In genomic region chr14:54902521-54903420, GRCh38 we compare ENCODE assay signal across 8 cellular contexts. TPM values are rescaled to one million over a fixed set of nuclear protein-coding genes. Genes with fewer than 3 reads are reported as not detected.
DNase-seq lines count a peak whose midpoint lies in the region; ATAC-seq and TF ChIP-seq lines count a peak whose summit lies in the region.

A gene with protein sequence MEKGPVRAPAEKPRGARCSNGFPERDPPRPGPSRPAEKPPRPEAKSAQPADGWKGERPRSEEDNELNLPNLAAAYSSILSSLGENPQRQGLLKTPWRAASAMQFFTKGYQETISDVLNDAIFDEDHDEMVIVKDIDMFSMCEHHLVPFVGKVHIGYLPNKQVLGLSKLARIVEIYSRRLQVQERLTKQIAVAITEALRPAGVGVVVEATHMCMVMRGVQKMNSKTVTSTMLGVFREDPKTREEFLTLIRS (minus strand): TSS chr14:54902826. CDS start chr14:54902663, 163 bp downstream.

- TF ChIP-seq CTCF in AG04450 (IDR thresholded peaks at IDR 0.05; ENCODE audit: low read depth, low read length): peak; percentile 34
- peak; percentile 21 for TF ChIP-seq CTCF in choroid plexus epithelial cell (conservative IDR thresholded peaks at IDR 0.05; ENCODE audit: low read depth, low read length)
- no peak for TF ChIP-seq CTCF in lower leg skin (IDR thresholded peaks at IDR 0.05)

- ATAC-seq in GM18867 (IDR thresholded peaks at IDR 0.05; ENCODE audit: unreplicated experiment): peak; percentile 88
- ATAC-seq in HG03097 (IDR thresholded peaks at IDR 0.05; ENCODE audit: low FRiP score, unreplicated experiment): peak; percentile 67

- intact Hi-C loops in lower leg skin (cut with DNase I; ENCODE audit: low total_unique reads): no loop called here

- peaks cover 30% of the 10 kb centered on the region for H3K27me3 ChIP-seq in AG04450 (ENCODE audit: control insufficient read depth, insufficient read depth, low read length)

- CTCF ChIA-PET in AG04450 (lab: Charles Lee): interaction anchor here (0.6 to 1.6 kb wide), 5 partner anchors 15 to 475 kb away, joined by 3 to 6 read pairs (median 4); no protein-coding TSS in a partner anchor

- peak within 1 kb of the TSS; percentile 77 for H3K4me3 ChIP-seq in AG04450 (ENCODE audit: low read depth, low read length)
- peak within 1 kb of the TSS; percentile 84 for H3K4me3 ChIP-seq in choroid plexus epithelial cell (ENCODE audit: low read depth, low read length)
- peak within 1 kb of the TSS; percentile 89 for H3K4me3 ChIP-seq in lower leg skin (ENCODE audit: low read depth, poor library complexity, severe bottlenecking)

- TF ChIP-seq POLR2A in lower leg skin (IDR thresholded peaks at IDR 0.05): no peak

- H3K9me3 ChIP-seq in AG04450 (ENCODE audit: control insufficient read depth, insufficient read depth, low read length): no peaks in the 10 kb centered on the region

- POLR2A ChIA-PET in AG04450 (lab: Yijun Ruan, JAX): interaction anchor here (0.7 kb wide), 1 partner anchor 456 kb away, joined by 3 read pairs; no protein-coding TSS in a partner anchor

- H3K27ac ChIP-seq in AG04450 (ENCODE audit: low read depth, low read length): no peak within 1 kb of the TSS

- DNase-seq in AG04450 (ENCODE audit: low read depth, low spot score) (no peak), NCI-H2171 treated with DMSO at 0.1 percent for 48 hours (lab: John Stamatoyannopoulos, UW) (peak; percentile 77), choroid plexus epithelial cell (ENCODE audit: low read depth) (peak; percentile 62), lower leg skin (ENCODE audit: low spot score in 2 of 2) (peak; percentile 31 to 89)
- DNase-seq in activated CD4-positive, alpha-beta T cell treated with anti-CD3 and anti-CD28 coated beads for 1 hour: peak; percentile 70
- DNase-seq in stimulated activated CD4-positive, alpha-beta T cell treated with anti-CD3 and anti-CD28 coated beads, TNF-alpha, amount 100 ng/mL, for 24 hours (ENCODE audit: low read depth in 3 of 3): peak; percentile 51 to 67 (median 58)

- WGBS in lower leg skin, 2 donors: 0 to 1% methylated on average over 25 to 72 of the region's 83 CpGs

RNA-seq across cellular contexts. Expression of the gene that starts here (rescaled TPM):
- polyA plus RNA-seq in AG04450 (2011; rRNA removed): 0.67 and 0.88 TPM in 2 replicates
- polyA minus RNA-seq in AG04450 (2011; rRNA and poly(A)+ RNA removed): 0.87 and 1.4 TPM in 2 replicates
- total RNA-seq in lower leg skin: 10 to 100 TPM in 3 of 4 donors, 1 to 10 TPM in 1; 9.5 to 24.1 (median 15.4) TPM

Comparison
In these comparisons a context has a peak if more than half of its experiments do, and no peak if none do; other contexts are left out.
1. CTCF ChIP-seq: peak in AG04450 (single experiment) and choroid plexus epithelial cell (single experiment); none in lower leg skin (0 of 3).
2. Peak in every context shown above with its lines, with median percentiles within 50 percentile points of each other: H3K4me3 ChIP-seq.